9 cellular contexts compared by ENCODE assay signal in the genomic region with DNA sequence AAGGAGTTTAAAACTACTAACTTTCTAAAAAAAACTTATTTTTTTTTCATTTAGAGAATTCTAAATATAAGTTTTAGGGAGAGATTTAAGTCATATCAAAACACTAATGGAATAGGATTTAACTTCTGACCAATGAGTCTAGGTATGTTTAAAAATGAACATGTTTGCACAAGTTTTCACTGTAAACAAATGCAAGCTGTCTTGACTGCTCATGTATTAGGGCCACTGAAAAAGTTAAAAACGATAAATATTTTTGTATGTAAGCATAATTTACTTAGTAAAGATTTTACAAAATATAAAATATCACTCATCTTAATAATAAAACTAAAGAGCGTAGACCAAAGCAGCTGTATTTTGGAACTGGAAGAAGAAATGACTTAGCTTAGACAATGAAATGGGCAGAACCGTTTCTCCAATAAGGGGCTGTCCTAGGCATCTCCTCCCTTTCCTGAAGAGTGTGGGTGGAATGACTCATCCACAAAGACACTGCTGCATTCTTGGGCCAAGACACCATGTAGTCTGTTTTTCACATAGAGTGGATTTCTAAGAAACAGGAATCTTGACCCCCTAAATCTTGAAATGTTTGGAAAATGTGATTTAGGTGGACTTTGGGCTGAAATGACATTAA.
A peak's percentile ranks its signal among the peaks of the same experiment; 100 is the strongest.
DNase-seq lines count a peak whose midpoint lies in the region; ATAC-seq, FAIRE-seq and TF ChIP-seq lines count a peak whose summit lies in the region.
"Had no signal": no experiment of that assay in that cellular context is flagged by ENCODE, and none has a peak within 500 bp of the region (broad histone marks: within the 10 kb centered on the region; RNA-seq: fewer than 3 reads in every experiment).

No MANE protein-coding gene starts in this region.

- no peak overlapping the region for H3K4me3 Mint-ChIP-seq in activated T-helper 1 cell treated with anti-CD3 and anti-CD28 coated beads, Interleukin-12 subunit alpha, Interleukin-12 subunit beta, Interleukin-2, Interleukin-4 antibody, amounts not matched to agents 30 ng/mL and 10 ng/mL and 1 ng/mL, durations not matched to agents 14 hours and 24 hours and 36 hours

- peak; percentile 92 for ATAC-seq in omental fat pad (ENCODE audit: low FRiP score)

- DNase-seq in DMS 273 (lab: John Stamatoyannopoulos, UW; ENCODE audit: unreplicated experiment) (peak; percentile 35), RCC 7860 (ENCODE audit: low spot score) (peak; percentile 51), fibroblast of mammary gland (ENCODE audit: low read depth) (peak; percentile 93), omental fat pad (ENCODE audit: low spot score) (no peak), SIG-M5 (lab: John Stamatoyannopoulos, UW) (no peak), KBM-7 (no peak), HuH-7 (ENCODE audit: low spot score) (no peak)
- DNase-seq in activated T-helper 1 cell treated with anti-CD3 and anti-CD28 coated beads, Interleukin-12 subunit alpha, Interleukin-12 subunit beta, Interleukin-2, Interleukin-4 antibody, amounts not matched to agents 30 ng/mL and 10 ng/mL and 1 ng/mL, durations not matched to agents 14 hours and 24 hours and 36 hours (ENCODE audit: low spot score) = no peak
- DNase-seq: RPMI8226 had no signal

- H3K36me3 Mint-ChIP-seq in activated T-helper 1 cell treated with anti-CD3 and anti-CD28 coated beads, Interleukin-12 subunit alpha, Interleukin-12 subunit beta, Interleukin-2, Interleukin-4 antibody, amounts not matched to agents 30 ng/mL and 10 ng/mL and 1 ng/mL, durations not matched to agents 14 hours and 24 hours and 36 hours (ENCODE audit: low read depth) = no peaks in the 10 kb centered on the region

- H3K27me3 Mint-ChIP-seq in activated T-helper 1 cell treated with anti-CD3 and anti-CD28 coated beads, Interleukin-12 subunit alpha, Interleukin-12 subunit beta, Interleukin-2, Interleukin-4 antibody, amounts not matched to agents 30 ng/mL and 10 ng/mL and 1 ng/mL, durations not matched to agents 14 hours and 24 hours and 36 hours (ENCODE audit: insufficient read depth) = peaks cover 6% of the 10 kb centered on the region

- H3K9me3 Mint-ChIP-seq in activated T-helper 1 cell treated with anti-CD3 and anti-CD28 coated beads, Interleukin-12 subunit alpha, Interleukin-12 subunit beta, Interleukin-2, Interleukin-4 antibody, amounts not matched to agents 30 ng/mL and 10 ng/mL and 1 ng/mL, durations not matched to agents 14 hours and 24 hours and 36 hours = no peaks in the 10 kb centered on the region

- intact Hi-C loops in activated T-helper 1 cell treated with anti-CD3 and anti-CD28 coated beads, Interleukin-12 subunit alpha, Interleukin-12 subunit beta, Interleukin-2, Interleukin-4 antibody, amounts not matched to agents 30 ng/mL and 10 ng/mL and 1 ng/mL, durations not matched to agents 14 hours and 24 hours and 36 hours (cut with micrococcal nuclease) = no loop called here

- FAIRE-seq in RCC 7860 (lab: Jason Lieb, UNC) = peak; percentile 81

- no peak overlapping the region for H3K4me3 ChIP-seq in fibroblast of mammary gland (ENCODE audit: control insufficient read depth, low read depth, low read length)

- in situ Hi-C loops in KBM-7 (cut with MboI; ENCODE audit: low pct_unique_long_range_greater_than_20kb, low sequenced_read_pairs) = no loop called here

- no peak overlapping the region for H3K27ac Mint-ChIP-seq in activated T-helper 1 cell treated with anti-CD3 and anti-CD28 coated beads, Interleukin-12 subunit alpha, Interleukin-12 subunit beta, Interleukin-2, Interleukin-4 antibody, amounts not matched to agents 30 ng/mL and 10 ng/mL and 1 ng/mL, durations not matched to agents 14 hours and 24 hours and 36 hours

- no peaks in the 10 kb centered on the region for H3K4me1 Mint-ChIP-seq in activated T-helper 1 cell treated with anti-CD3 and anti-CD28 coated beads, Interleukin-12 subunit alpha, Interleukin-12 subunit beta, Interleukin-2, Interleukin-4 antibody, amounts not matched to agents 30 ng/mL and 10 ng/mL and 1 ng/mL, durations not matched to agents 14 hours and 24 hours and 36 hours (ENCODE audit: low read depth)

- TF ChIP-seq CTCF in fibroblast of mammary gland (conservative IDR thresholded peaks at IDR 0.05; ENCODE audit: control insufficient read depth, insufficient read depth, low read depth, low read length) = no peak
- no peak for TF ChIP-seq CTCF in omental fat pad (IDR thresholded peaks at IDR 0.05)

Comparison
In these comparisons a context has a peak if more than half of its experiments do, and no peak if none do; other contexts are left out.
1. DNase-seq: peak in DMS 273 (single experiment), RCC 7860 (single experiment) and fibroblast of mammary gland (single experiment); none in omental fat pad (single experiment), activated T-helper 1 cell treated with anti-CD3 and anti-CD28 coated beads, Interleukin-12 subunit alpha, Interleukin-12 subunit beta, Interleukin-2, Interleukin-4 antibody, amounts not matched to agents 30 ng/mL and 10 ng/mL and 1 ng/mL, durations not matched to agents 14 hours and 24 hours and 36 hours (single experiment), SIG-M5 (single experiment), KBM-7 (single experiment) and HuH-7 (single experiment).